ENCODE assay signal across 7 cellular contexts in genomic region chr2:70094171-70094977, GRCh38. TPM values are rescaled to one million over a fixed set of nuclear protein-coding genes. Genes with fewer than 3 reads are reported as not detected.
DNase-seq lines count a peak whose midpoint lies in the region; ATAC-seq and TF ChIP-seq lines count a peak whose summit lies in the region.

No MANE protein-coding gene starts in this region.

- peaks cover 11 to 14% of the 10 kb centered on the region in 2 donors for H3K36me3 Mint-ChIP-seq in activated naive CD4-positive, alpha-beta T cell treated with anti-CD3 and anti-CD28 coated beads, Interleukin-2, amount 50 U/mL, for 72 hours

- H3K4me1 ChIP-seq in right lobe of liver = peaks cover 0 to 41% (median 15%) of the 10 kb centered on the region in 4 donors

- H3K27ac Mint-ChIP-seq in activated naive CD4-positive, alpha-beta T cell treated with anti-CD3 and anti-CD28 coated beads, Interleukin-2, amount 50 U/mL, for 72 hours = peak overlapping the region; percentile 92 to 94

- intact Hi-C loops in right lobe of liver (cut with DNase I) = no loop called here

- H3K9me3 Mint-ChIP-seq in activated naive CD4-positive, alpha-beta T cell treated with anti-CD3 and anti-CD28 coated beads, Interleukin-2, amount 50 U/mL, for 72 hours = no peaks in the 10 kb centered on the region

- peak in 1 of 2 donors; percentile 71 for ATAC-seq in activated naive CD4-positive, alpha-beta T cell treated with anti-CD3 and anti-CD28 coated beads, Interleukin-2, amount 50 U/mL, for 72 hours
- ATAC-seq in right lobe of liver (peak in 2 of 4 donors; percentile 3 to 7), GM18858 (IDR thresholded peaks at IDR 0.05; ENCODE audit: unreplicated experiment) (no peak)

- H3K9me3 ChIP-seq in KOPT-K1 (ENCODE audit: insufficient read depth, low read length, poor library complexity, severe bottlenecking) = no peaks in the 10 kb centered on the region
- H3K9me3 ChIP-seq in right lobe of liver = no peaks in the 10 kb centered on the region

- TF ChIP-seq CTCF in right lobe of liver (IDR thresholded peaks at IDR 0.05) = no peak

- DNase-seq in activated naive CD4-positive, alpha-beta T cell treated with anti-CD3 and anti-CD28 coated beads, Interleukin-2, amount 50 U/mL, for 72 hours (ENCODE audit: low spot score in 2 of 2) = no peak
- DNase-seq in right lobe of liver = peak in 1 of 3 donors; percentile 46
- DNase-seq in superior temporal gyrus (ENCODE audit: extremely low spot score) = peak; percentile 9
- DNase-seq in NCI-H1417 (lab: John Stamatoyannopoulos, UW) = no peak
- DNase-seq in stimulated activated CD8-positive, alpha-beta memory T cell treated with anti-CD3 and anti-CD28 coated beads, Interleukin-4, amount 100 ng/mL, for 48 hours = no peak

- peaks cover 11% of the 10 kb centered on the region for H3K36me3 ChIP-seq in KOPT-K1 (ENCODE audit: insufficient read depth, low read length)
- no peaks in the 10 kb centered on the region for H3K36me3 ChIP-seq in right lobe of liver

- WGBS in right lobe of liver (ENCODE audit: insufficient coverage, low coverage, low lambda C conversion rate, missing lambda C conversion rate) = 83% methylated on average over 2 of the region's 5 CpGs

- no peak overlapping the region for H3K4me3 ChIP-seq in right lobe of liver

- TF ChIP-seq POLR2A in right lobe of liver (IDR thresholded peaks at IDR 0.05) = no peak

- H3K27ac ChIP-seq in KOPT-K1 (ENCODE audit: low read depth, low read length, poor library complexity, severe bottlenecking) (peak overlapping the region; percentile 67), right lobe of liver (peak overlapping the region; percentile 90 to 98 (median 95))

- no peaks in the 10 kb centered on the region for H3K27me3 ChIP-seq in right lobe of liver

RNA-seq across cellular contexts. Expression of gene PCBP1, which starts 7.1 kb away (rescaled TPM):
- 100 to 1,000 TPM; 339 to 451 TPM for total RNA-seq in activated naive CD4-positive, alpha-beta T cell treated with anti-CD3 and anti-CD28 coated beads, Interleukin-2, amount 50 U/mL, for 72 hours
- total RNA-seq in right lobe of liver = 100 to 1,000 TPM; 147 to 220 (median 178) TPM
